Comparison of ENCODE assay signal across 24 cellular contexts in the genomic region with DNA sequence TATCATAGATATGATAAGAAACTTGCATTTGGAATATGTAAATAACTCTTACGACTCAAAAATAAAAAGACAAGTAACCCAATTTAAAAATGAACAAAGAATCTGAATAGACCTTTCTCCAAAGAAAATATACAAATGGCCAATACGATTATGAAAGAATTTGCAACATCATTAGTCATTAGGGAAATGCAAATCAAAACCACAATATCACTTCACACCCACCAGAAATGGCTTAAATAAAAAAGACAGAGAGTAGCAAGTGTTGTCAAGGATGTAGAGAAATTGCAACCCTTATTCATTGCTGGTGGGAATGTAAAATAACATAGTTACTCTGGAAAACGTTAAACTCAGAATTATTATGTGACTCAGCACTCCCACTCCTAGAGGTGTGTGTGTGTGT.
"Had no signal": no experiment of that assay in that cellular context is flagged by ENCODE, and none has a peak within 500 bp of the region (broad histone marks: within the 10 kb centered on the region; RNA-seq: fewer than 3 reads in every experiment).

No MANE protein-coding gene starts in this region.

- FAIRE-seq: RCC 7860 had no signal

- H3K36me3 ChIP-seq: ascending aorta, cardiac muscle cell had no signal

- H3K36me3 Mint-ChIP-seq: brain, WTC11 had no signal

- H3K27me3 ChIP-seq: ascending aorta, cardiac muscle cell had no signal

- ATAC-seq: activated CD8-positive, alpha-beta T cell treated with anti-CD3 and anti-CD28 coated beads, Interleukin-2, amount 10 ng/mL, durations not matched to agents 7 days and 5 days; activated naive CD4-positive, alpha-beta T cell treated with anti-CD3 and anti-CD28 coated beads, Interleukin-2, amount 50 U/mL, for 72 hours; activated naive CD8-positive, alpha-beta T cell treated with anti-CD3 and anti-CD28 coated beads, Interleukin-2, amount 50 U/mL, for 24 hours; PC-3; T-helper 17 cell; WTC11 had no signal

- H3K27ac ChIP-seq: ascending aorta, cardiac muscle cell had no signal

- H3K4me3 Mint-ChIP-seq: activated CD8-positive, alpha-beta T cell treated with anti-CD3 and anti-CD28 coated beads, Interleukin-2, amount 10 ng/mL, durations not matched to agents 7 days and 5 days; activated naive CD8-positive, alpha-beta T cell treated with anti-CD3 and anti-CD28 coated beads, Interleukin-2, amount 50 U/mL, for 24 hours; brain; T-helper 17 cell; WTC11 had no signal

- DNase-seq: activated CD4-positive, alpha-beta T cell treated with anti-CD3 and anti-CD28 coated beads for 48 hours; activated CD4-positive, alpha-beta T cell treated with anti-CD3 and anti-CD28 coated beads, Interleukin-2, amount 50 U/mL, for 4 hours; activated CD4-positive, CD25-positive, alpha-beta regulatory T cell treated with anti-CD3 and anti-CD28 coated beads, Interleukin-2, amount 50 U/mL, for 72 hours; activated CD8-positive, alpha-beta memory T cell treated with anti-CD3 and anti-CD28 coated beads, Interleukin-2, amount 50 U/mL, for 48 hours; activated CD8-positive, alpha-beta T cell treated with anti-CD3 and anti-CD28 coated beads, Interleukin-2, amount 10 ng/mL, durations not matched to agents 7 days and 5 days; activated naive CD8-positive, alpha-beta T cell treated with anti-CD3 and anti-CD28 coated beads, Interleukin-2, amount 50 U/mL, for 24 hours; activated T-cell treated with anti-CD3 and anti-CD28 coated beads, Interleukin-2, amount 50 U/mL, for 1 hour; amniotic stem cell; NCI-H1048; NCI-H146; NCI-H187 treated with DMSO at 0.1 percent for 48 hours; NCI-H2081 treated with DMSO at 0.1 percent for 48 hours; NCI-H446; NCI-H524; PC-3; SHP77 treated with DMSO at 0.1 percent for 48 hours; T-helper 17 cell; T-helper 9 cell had no signal

- H3K4me3 ChIP-seq: ascending aorta, cardiac muscle cell had no signal

- H3K9me3 ChIP-seq: ascending aorta had no signal

- H3K4me1 Mint-ChIP-seq: activated naive CD8-positive, alpha-beta T cell treated with anti-CD3 and anti-CD28 coated beads, Interleukin-2, amount 50 U/mL, for 24 hours; T-helper 17 cell had no signal

- H3K27ac Mint-ChIP-seq: activated CD8-positive, alpha-beta T cell treated with anti-CD3 and anti-CD28 coated beads, Interleukin-2, amount 10 ng/mL, durations not matched to agents 7 days and 5 days; activated naive CD4-positive, alpha-beta T cell treated with anti-CD3 and anti-CD28 coated beads, Interleukin-2, amount 50 U/mL, for 72 hours; activated naive CD8-positive, alpha-beta T cell treated with anti-CD3 and anti-CD28 coated beads, Interleukin-2, amount 50 U/mL, for 24 hours; brain; T-helper 17 cell; WTC11 had no signal

- H3K4me1 ChIP-seq: ascending aorta had no signal

- H3K27me3 Mint-ChIP-seq: activated naive CD8-positive, alpha-beta T cell treated with anti-CD3 and anti-CD28 coated beads, Interleukin-2, amount 50 U/mL, for 24 hours had no signal
